Comparison of ENCODE assay signal across 9 cellular contexts in the genomic region with DNA sequence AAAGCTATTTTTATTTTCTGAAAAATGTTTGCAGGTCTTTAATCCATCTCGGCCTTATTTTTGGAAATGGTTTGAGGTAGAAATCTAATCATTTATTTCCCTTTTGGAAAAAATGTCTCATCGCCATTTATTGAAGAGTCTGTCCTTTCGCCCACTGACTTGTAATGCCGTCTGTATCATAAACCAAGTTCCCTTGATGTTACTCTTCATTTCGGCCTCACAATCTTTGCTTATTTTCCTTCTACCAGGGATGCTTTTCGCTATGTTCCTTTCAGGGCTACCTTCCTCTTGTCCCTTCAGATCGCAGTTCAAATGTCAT. TPM values are rescaled to one million over a fixed set of nuclear protein-coding genes. Genes with fewer than 3 reads are reported as not detected.
DNase-seq lines count a peak whose midpoint lies in the region; ATAC-seq and TF ChIP-seq lines count a peak whose summit lies in the region.
"Had no signal": no experiment of that assay in that cellular context is flagged by ENCODE, and none has a peak within 500 bp of the region (broad histone marks: within the 10 kb centered on the region; RNA-seq: fewer than 3 reads in every experiment).

No MANE protein-coding gene starts in this region.

- no peaks in the 10 kb centered on the region for H3K9me3 Mint-ChIP-seq in Calu3 (ENCODE audit: low read depth, unreplicated experiment)
- no peaks in the 10 kb centered on the region for H3K9me3 Mint-ChIP-seq in mesothelial cell of epicardium
- H3K9me3 Mint-ChIP-seq: activated T-cell treated with anti-CD3 and anti-CD28 coated beads, Interleukin-2, amount 50 U/mL, for 4 hours had no signal

- intact Hi-C loops in Calu3 (cut with micrococcal nuclease; ENCODE audit: unreplicated experiment) = no loop called here

- ATAC-seq in RWPE2 (ENCODE audit: low read depth) = no peak
- no peak for ATAC-seq in HG03439 (IDR thresholded peaks at IDR 0.05; ENCODE audit: unreplicated experiment)

- CTCF ChIA-PET in Calu3 (lab: Charles Lee) = no interaction called here

- H3K27ac Mint-ChIP-seq in Calu3 (ENCODE audit: unreplicated experiment) (no peak overlapping the region), mesothelial cell of epicardium (no peak overlapping the region)

- DNase-seq in Calu3 (no peak), RWPE2 (ENCODE audit: low spot score) (no peak), foreskin fibroblast (no peak), retinal pigment epithelial cell (ENCODE audit: low read depth) (no peak), Kasumi-1 (lab: John Stamatoyannopoulos, UW) (no peak), NCI-H82 treated with DMSO at 0.1 percent for 48 hours (lab: John Stamatoyannopoulos, UW; ENCODE audit: unreplicated experiment) (no peak), mesothelial cell of epicardium (ENCODE audit: low spot score in 2 of 2, unreplicated experiment in 2 of 2) (no peak)

- H3K27me3 ChIP-seq in RWPE2 (ENCODE audit: insufficient read depth, poor library complexity, severe bottlenecking) = no peaks in the 10 kb centered on the region

- BruUV-seq in Calu3 (replicated peaks; lab: Mats Ljungman, UMichigan) = TSS peak; percentile 99

- H3K4me1 ChIP-seq in RWPE2 (ENCODE audit: insufficient read depth, poor library complexity, severe bottlenecking) = peaks cover 19% of the 10 kb centered on the region

- no peak for TF ChIP-seq CTCF in Calu3 (IDR thresholded peaks at IDR 0.05; ENCODE audit: unreplicated experiment)
- TF ChIP-seq CTCF in RWPE2 (IDR thresholded peaks at IDR 0.05; ENCODE audit: poor library complexity, severe bottlenecking) = no peak
- TF ChIP-seq CTCF in foreskin fibroblast (IDR thresholded peaks at IDR 0.05; ENCODE audit: low read depth, low read length) = no peak
- no peak for TF ChIP-seq CTCF in retinal pigment epithelial cell (conservative IDR thresholded peaks at IDR 0.05; ENCODE audit: low read depth, low read length)
- TF ChIP-seq CTCF in mesothelial cell of epicardium (IDR thresholded peaks at IDR 0.05; ENCODE audit: unreplicated experiment) = no peak

- H3K4me3 Mint-ChIP-seq in Calu3 (ENCODE audit: low read depth, unreplicated experiment) = no peak overlapping the region
- no peak overlapping the region for H3K4me3 Mint-ChIP-seq in mesothelial cell of epicardium
- H3K4me3 Mint-ChIP-seq: activated T-cell treated with anti-CD3 and anti-CD28 coated beads, Interleukin-2, amount 50 U/mL, for 4 hours had no signal

- H3K36me3 Mint-ChIP-seq in Calu3 (ENCODE audit: insufficient read depth, unreplicated experiment) = no peaks in the 10 kb centered on the region
- H3K36me3 Mint-ChIP-seq in mesothelial cell of epicardium = no peaks in the 10 kb centered on the region

- peak overlapping the region; percentile 59 for H3K27ac ChIP-seq in RWPE2 (ENCODE audit: poor library complexity, severe bottlenecking)

- no peaks in the 10 kb centered on the region for H3K9me3 ChIP-seq in RWPE2 (ENCODE audit: severe bottlenecking)

- H3K4me1 Mint-ChIP-seq in Calu3 (ENCODE audit: low read depth, unreplicated experiment) (no peaks in the 10 kb centered on the region), mesothelial cell of epicardium (peaks cover 7% of the 10 kb centered on the region)

- H3K4me3 ChIP-seq in RWPE2 (ENCODE audit: severe bottlenecking) = peak overlapping the region; percentile 87
- H3K4me3 ChIP-seq in foreskin fibroblast (ENCODE audit: low read depth in 1 of 2, low read length in 2 of 2) = peak overlapping the region; percentile 73 to 91
- H3K4me3 ChIP-seq in retinal pigment epithelial cell (ENCODE audit: low read length) = peak overlapping the region; percentile 88

- no peaks in the 10 kb centered on the region for H3K27me3 Mint-ChIP-seq in Calu3 (ENCODE audit: unreplicated experiment)
- no peaks in the 10 kb centered on the region for H3K27me3 Mint-ChIP-seq in mesothelial cell of epicardium (ENCODE audit: low read depth)

- H3K36me3 ChIP-seq in RWPE2 (ENCODE audit: low read depth) = peaks cover 3% of the 10 kb centered on the region; the same call in 1 of the 2 replicates

RNA-seq across cellular contexts. Expression of gene RLF, which starts 0.4 kb away (rescaled TPM):
- total RNA-seq in Calu3 (2022) = 11.7 and 12.9 TPM in 2 replicates
- total RNA-seq in mesothelial cell of epicardium = 33.2 to 33.6 TPM (median 33.3 TPM) in 3 replicates
